1 cellular context compared by ENCODE assay signal in genomic region chrX:24081661-24082154, GRCh38.
A peak's percentile ranks its signal among the peaks of the same experiment; 100 is the strongest.
TF ChIP-seq lines count a peak whose summit lies in the region.

No MANE protein-coding gene starts in this region.

TF ChIP-seq in K562, 482 proteins besides CTCF, POLR2A, EP300 and RAD21 (continued from another document and continues in another):
- TF ChIP-seq ZBTB11 (CRISPR knock-in tag; IDR thresholded peaks at IDR 0.05) (no peak), TEAD1 (CRISPR knock-in tag; IDR thresholded peaks at IDR 0.05) (no peak), STAG1 (CRISPR knock-in tag; IDR thresholded peaks at IDR 0.05; ENCODE audit: borderline replicate concordance) (no peak), BRD9 (IDR thresholded peaks at IDR 0.05; ENCODE audit: low read depth, partially characterized antibody) (no peak), MCM7 (IDR thresholded peaks at IDR 0.05) (no peak), DIDO1 (tag; IDR thresholded peaks at IDR 0.05; ENCODE audit: low read depth) (no peak), ZNF76 (CRISPR knock-in tag; IDR thresholded peaks at IDR 0.05; ENCODE audit: borderline replicate concordance) (no peak), TFAP4 (CRISPR knock-in tag; IDR thresholded peaks at IDR 0.05; ENCODE audit: borderline replicate concordance) (0 out of 2 replicates have a peak, but pooled peaks have one; percentile 36), NCOA1 (IDR thresholded peaks at IDR 0.05; ENCODE audit: low read depth) (no peak), EP400 (IDR thresholded peaks at IDR 0.05) (peak; percentile 44; the same call in 1 of the 2 replicates), ZNF695 (CRISPR knock-in tag; IDR thresholded peaks at IDR 0.05) (no peak), ZZZ3 (IDR thresholded peaks at IDR 0.05) (no peak), MYBL2 (IDR thresholded peaks at IDR 0.05; ENCODE audit: low read depth) (no peak), MYBL2 (CRISPR knock-in tag; IDR thresholded peaks at IDR 0.05; ENCODE audit: borderline replicate concordance) (no peak), TOE1 (IDR thresholded peaks at IDR 0.05; ENCODE audit: borderline replicate concordance) (no peak), TOE1 (CRISPR knock-in tag; IDR thresholded peaks at IDR 0.05; ENCODE audit: borderline replicate concordance, low read depth) (no peak), ZNF12 (CRISPR knock-in tag; IDR thresholded peaks at IDR 0.05) (no peak), NCOA2 (IDR thresholded peaks at IDR 0.05; ENCODE audit: partially characterized antibody in 2 of 2) (no peak), ZNF143 (CRISPR knock-in tag; IDR thresholded peaks at IDR 0.05) (no peak), ZNF24 (IDR thresholded peaks at IDR 0.05) (no peak), CBX8 (IDR thresholded peaks at IDR 0.05; ENCODE audit: borderline replicate concordance, extremely low read depth, low read depth, low read length, poor library complexity, severe bottlenecking) (no peak), HOXB6 (CRISPR knock-in tag; IDR thresholded peaks at IDR 0.05; ENCODE audit: borderline replicate concordance) (no peak), NFE2L1 (tag; IDR thresholded peaks at IDR 0.05; ENCODE audit: borderline replicate concordance, low read depth) (no peak), ZBTB2 (IDR thresholded peaks at IDR 0.05) (no peak), HEY1 (CRISPR knock-in tag; IDR thresholded peaks at IDR 0.05; ENCODE audit: borderline replicate concordance) (no peak), MCM2 (IDR thresholded peaks at IDR 0.05; ENCODE audit: low read depth) (no peak), MYC (IDR thresholded peaks at IDR 0.05; ENCODE audit: low read depth, low read length) (peak; percentile 56; the same call in 1 of the 2 replicates), MYC (CRISPR knock-in tag; IDR thresholded peaks at IDR 0.05; ENCODE audit: borderline replicate concordance, low read depth) (no peak), ZNF79 (CRISPR knock-in tag; IDR thresholded peaks at IDR 0.05; ENCODE audit: low read depth) (no peak), SP2 (IDR thresholded peaks at IDR 0.05; ENCODE audit: extremely low read depth, low read depth, low read length, poor library complexity, severe bottlenecking) (no peak), ESRRB (CRISPR knock-in tag; IDR thresholded peaks at IDR 0.05; ENCODE audit: borderline replicate concordance) (no peak), MNT (conservative IDR thresholded peaks at IDR 0.05) (peak in 1 of 2 experiments; percentile 52; a peak in 1 of 4 replicates), NKRF (IDR thresholded peaks at IDR 0.05; ENCODE audit: borderline replicate concordance) (no peak), CBFA2T3 (IDR thresholded peaks at IDR 0.05) (no peak)
- TF ChIP-seq, protein P1, sequence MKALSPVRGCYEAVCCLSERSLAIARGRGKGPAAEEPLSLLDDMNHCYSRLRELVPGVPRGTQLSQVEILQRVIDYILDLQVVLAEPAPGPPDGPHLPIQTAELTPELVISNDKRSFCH (CRISPR knock-in tag; IDR thresholded peaks at IDR 0.05): no peak
- TF ChIP-seq, protein P1 (tag; IDR thresholded peaks at IDR 0.05): no peak
- TF ChIP-seq, protein P2, sequence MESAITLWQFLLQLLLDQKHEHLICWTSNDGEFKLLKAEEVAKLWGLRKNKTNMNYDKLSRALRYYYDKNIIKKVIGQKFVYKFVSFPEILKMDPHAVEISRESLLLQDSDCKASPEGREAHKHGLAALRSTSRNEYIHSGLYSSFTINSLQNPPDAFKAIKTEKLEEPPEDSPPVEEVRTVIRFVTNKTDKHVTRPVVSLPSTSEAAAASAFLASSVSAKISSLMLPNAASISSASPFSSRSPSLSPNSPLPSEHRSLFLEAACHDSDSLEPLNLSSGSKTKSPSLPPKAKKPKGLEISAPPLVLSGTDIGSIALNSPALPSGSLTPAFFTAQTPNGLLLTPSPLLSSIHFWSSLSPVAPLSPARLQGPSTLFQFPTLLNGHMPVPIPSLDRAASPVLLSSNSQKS (CRISPR knock-in tag; IDR thresholded peaks at IDR 0.05): no peak
- TF ChIP-seq, protein P3, sequence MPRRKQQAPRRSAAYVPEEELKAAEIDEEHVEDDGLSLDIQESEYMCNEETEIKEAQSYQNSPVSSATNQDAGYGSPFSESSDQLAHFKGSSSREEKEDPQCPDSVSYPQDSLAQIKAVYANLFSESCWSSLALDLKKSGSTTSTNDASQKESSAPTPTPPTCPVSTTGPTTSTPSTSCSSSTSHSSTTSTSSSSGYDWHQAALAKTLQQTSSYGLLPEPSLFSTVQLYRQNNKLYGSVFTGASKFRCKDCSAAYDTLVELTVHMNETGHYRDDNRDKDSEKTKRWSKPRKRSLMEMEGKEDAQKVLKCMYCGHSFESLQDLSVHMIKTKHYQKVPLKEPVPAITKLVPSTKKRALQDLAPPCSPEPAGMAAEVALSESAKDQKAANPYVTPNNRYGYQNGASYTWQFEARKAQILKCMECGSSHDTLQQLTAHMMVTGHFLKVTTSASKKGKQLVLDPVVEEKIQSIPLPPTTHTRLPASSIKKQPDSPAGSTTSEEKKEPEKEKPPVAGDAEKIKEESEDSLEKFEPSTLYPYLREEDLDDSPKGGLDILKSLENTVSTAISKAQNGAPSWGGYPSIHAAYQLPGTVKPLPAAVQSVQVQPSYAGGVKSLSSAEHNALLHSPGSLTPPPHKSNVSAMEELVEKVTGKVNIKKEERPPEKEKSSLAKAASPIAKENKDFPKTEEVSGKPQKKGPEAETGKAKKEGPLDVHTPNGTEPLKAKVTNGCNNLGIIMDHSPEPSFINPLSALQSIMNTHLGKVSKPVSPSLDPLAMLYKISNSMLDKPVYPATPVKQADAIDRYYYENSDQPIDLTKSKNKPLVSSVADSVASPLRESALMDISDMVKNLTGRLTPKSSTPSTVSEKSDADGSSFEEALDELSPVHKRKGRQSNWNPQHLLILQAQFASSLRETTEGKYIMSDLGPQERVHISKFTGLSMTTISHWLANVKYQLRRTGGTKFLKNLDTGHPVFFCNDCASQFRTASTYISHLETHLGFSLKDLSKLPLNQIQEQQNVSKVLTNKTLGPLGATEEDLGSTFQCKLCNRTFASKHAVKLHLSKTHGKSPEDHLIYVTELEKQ (CRISPR knock-in tag; IDR thresholded peaks at IDR 0.05): no peak
- TF ChIP-seq, protein P4, sequence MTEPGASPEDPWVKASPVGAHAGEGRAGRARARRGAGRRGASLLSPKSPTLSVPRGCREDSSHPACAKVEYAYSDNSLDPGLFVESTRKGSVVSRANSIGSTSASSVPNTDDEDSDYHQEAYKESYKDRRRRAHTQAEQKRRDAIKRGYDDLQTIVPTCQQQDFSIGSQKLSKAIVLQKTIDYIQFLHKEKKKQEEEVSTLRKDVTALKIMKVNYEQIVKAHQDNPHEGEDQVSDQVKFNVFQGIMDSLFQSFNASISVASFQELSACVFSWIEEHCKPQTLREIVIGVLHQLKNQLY (CRISPR knock-in tag; conservative IDR thresholded peaks at IDR 0.05): no peak
- TF ChIP-seq, protein P5, sequence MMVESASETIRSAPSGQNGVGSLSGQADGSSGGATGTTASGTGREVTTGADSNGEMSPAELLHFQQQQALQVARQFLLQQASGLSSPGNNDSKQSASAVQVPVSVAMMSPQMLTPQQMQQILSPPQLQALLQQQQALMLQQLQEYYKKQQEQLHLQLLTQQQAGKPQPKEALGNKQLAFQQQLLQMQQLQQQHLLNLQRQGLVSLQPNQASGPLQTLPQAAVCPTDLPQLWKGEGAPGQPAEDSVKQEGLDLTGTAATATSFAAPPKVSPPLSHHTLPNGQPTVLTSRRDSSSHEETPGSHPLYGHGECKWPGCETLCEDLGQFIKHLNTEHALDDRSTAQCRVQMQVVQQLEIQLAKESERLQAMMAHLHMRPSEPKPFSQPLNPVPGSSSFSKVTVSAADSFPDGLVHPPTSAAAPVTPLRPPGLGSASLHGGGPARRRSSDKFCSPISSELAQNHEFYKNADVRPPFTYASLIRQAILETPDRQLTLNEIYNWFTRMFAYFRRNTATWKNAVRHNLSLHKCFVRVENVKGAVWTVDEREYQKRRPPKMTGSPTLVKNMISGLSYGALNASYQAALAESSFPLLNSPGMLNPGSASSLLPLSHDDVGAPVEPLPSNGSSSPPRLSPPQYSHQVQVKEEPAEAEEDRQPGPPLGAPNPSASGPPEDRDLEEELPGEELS (CRISPR knock-in tag; IDR thresholded peaks at IDR 0.05; ENCODE audit: borderline replicate concordance): no peak
